ENCODE assay signal across 10 cellular contexts in genomic region chr20:36544134-36545018, GRCh38. TPM values are rescaled to one million over a fixed set of nuclear protein-coding genes. Genes with fewer than 3 reads are reported as not detected.
DNase-seq lines count a peak whose midpoint lies in the region; ATAC-seq and TF ChIP-seq lines count a peak whose summit lies in the region.
"Had no signal": no experiment of that assay in that cellular context is flagged by ENCODE, and none has a peak within 500 bp of the region (broad histone marks: within the 10 kb centered on the region; RNA-seq: fewer than 3 reads in every experiment).

No MANE protein-coding gene starts in this region.

- TF ChIP-seq CTCF in WI38 (IDR thresholded peaks at IDR 0.05; ENCODE audit: low read depth, low read length) (no peak), cardiac muscle cell (IDR thresholded peaks at IDR 0.05; ENCODE audit: low read depth, low read length) (no peak)

- H3K27me3 ChIP-seq in H7 (ENCODE audit: control insufficient read depth, insufficient read depth, low read length) (no peaks in the 10 kb centered on the region), cardiac muscle cell (no peaks in the 10 kb centered on the region)

- peaks cover 18% of the 10 kb centered on the region for H3K36me3 ChIP-seq in H7 (replicated peaks; ENCODE audit: control insufficient read depth, insufficient read depth, low read length)
- H3K36me3 ChIP-seq in cardiac muscle cell: peaks cover 36% of the 10 kb centered on the region

- no peak overlapping the region for H3K4me3 ChIP-seq in H7 (ENCODE audit: insufficient read depth, low read depth, low read length)
- H3K4me3 ChIP-seq in WI38 (ENCODE audit: low read depth, low read length): peak overlapping the region; percentile 99
- H3K4me3 ChIP-seq in cardiac muscle cell: no peak overlapping the region

- H3K4me1 Mint-ChIP-seq in stimulated activated effector memory CD8-positive, alpha-beta T cell treated with anti-CD3 and anti-CD28 coated beads, Interleukin-12 subunit alpha, Interleukin-12 subunit beta, amount 100 ng/mL, for 72 hours: peaks cover 5% of the 10 kb centered on the region
- H3K4me1 Mint-ChIP-seq: activated CD4-positive, alpha-beta T cell treated with anti-CD3 and anti-CD28 coated beads, Interleukin-2, amount 10 ng/mL, durations not matched to agents 24 days and 14 days had no signal

- no peaks in the 10 kb centered on the region for H3K9me3 Mint-ChIP-seq in stimulated activated effector memory CD8-positive, alpha-beta T cell treated with anti-CD3 and anti-CD28 coated beads, Interleukin-12 subunit alpha, Interleukin-12 subunit beta, amount 100 ng/mL, for 72 hours
- H3K9me3 Mint-ChIP-seq: activated CD4-positive, alpha-beta T cell treated with anti-CD3 and anti-CD28 coated beads, Interleukin-2, amount 10 ng/mL, durations not matched to agents 24 days and 14 days had no signal

- H3K27ac Mint-ChIP-seq in stimulated activated effector memory CD8-positive, alpha-beta T cell treated with anti-CD3 and anti-CD28 coated beads, Interleukin-12 subunit alpha, Interleukin-12 subunit beta, amount 100 ng/mL, for 72 hours: peak overlapping the region; percentile 80
- H3K27ac Mint-ChIP-seq: activated CD4-positive, alpha-beta T cell treated with anti-CD3 and anti-CD28 coated beads, Interleukin-2, amount 10 ng/mL, durations not matched to agents 24 days and 14 days had no signal

- DNase-seq in H7 (peak; percentile 38), cardiac muscle cell (ENCODE audit: low read depth in 1 of 2, low spot score in 1 of 2) (peak; percentile 30 to 62), NCI-H1930 (lab: John Stamatoyannopoulos, UW) (no peak), DMS114 treated with DMSO at 0.1 percent for 48 hours (lab: John Stamatoyannopoulos, UW; ENCODE audit: unreplicated experiment) (no peak), left lobe of liver (ENCODE audit: low spot score) (no peak)
- DNase-seq in stimulated activated effector memory CD8-positive, alpha-beta T cell treated with anti-CD3 and anti-CD28 coated beads, Interleukin-12 subunit alpha, Interleukin-12 subunit beta, amount 100 ng/mL, for 72 hours (ENCODE audit: low spot score in 2 of 2): no peak
- DNase-seq in stimulated activated CD4-positive, alpha-beta T cell treated with anti-CD3 and anti-CD28 coated beads, Interleukin-4, amount 100 ng/mL, for 24 hours: no peak
- DNase-seq: activated CD4-positive, alpha-beta T cell treated with anti-CD3 and anti-CD28 coated beads, Interleukin-2, amount 10 ng/mL, durations not matched to agents 24 days and 14 days; NCI-H2107 had no signal

- H3K9me3 ChIP-seq in cardiac muscle cell (ENCODE audit: low read depth): no peaks in the 10 kb centered on the region

- ATAC-seq in stimulated activated effector memory CD8-positive, alpha-beta T cell treated with anti-CD3 and anti-CD28 coated beads, Interleukin-12 subunit alpha, Interleukin-12 subunit beta, amount 100 ng/mL, for 72 hours: no peak
- no peak for ATAC-seq in left lobe of liver

- H3K36me3 Mint-ChIP-seq in stimulated activated effector memory CD8-positive, alpha-beta T cell treated with anti-CD3 and anti-CD28 coated beads, Interleukin-12 subunit alpha, Interleukin-12 subunit beta, amount 100 ng/mL, for 72 hours: no peaks in the 10 kb centered on the region

- no peak overlapping the region for H3K4me3 Mint-ChIP-seq in stimulated activated effector memory CD8-positive, alpha-beta T cell treated with anti-CD3 and anti-CD28 coated beads, Interleukin-12 subunit alpha, Interleukin-12 subunit beta, amount 100 ng/mL, for 72 hours
- H3K4me3 Mint-ChIP-seq: activated CD4-positive, alpha-beta T cell treated with anti-CD3 and anti-CD28 coated beads, Interleukin-2, amount 10 ng/mL, durations not matched to agents 24 days and 14 days had no signal

- H3K4me1 ChIP-seq in cardiac muscle cell (ENCODE audit: low read depth): peaks cover 38% of the 10 kb centered on the region

- peak overlapping the region; percentile 100 for H3K27ac ChIP-seq in cardiac muscle cell

RNA-seq across cellular contexts. Expression of gene MYL9, which starts 3.1 kb away (rescaled TPM):
- total RNA-seq in H7 (2014; rRNA removed; shearing (Covaris generic)): 23.4 and 25.0 TPM in 2 replicates
- total RNA-seq in cardiac muscle cell (579 and 882 TPM in 2 replicates), left lobe of liver (22.8 TPM)
- polyA plus RNA-seq in cardiac muscle cell: 1,085 and 1,624 TPM in 2 replicates

RNA-seq across cellular contexts. Expression of gene TGIF2, which starts 29.0 kb away (rescaled TPM):
- 46.9 and 53.4 TPM in 2 replicates for total RNA-seq in H7 (2014; rRNA removed; shearing (Covaris generic))
- total RNA-seq in cardiac muscle cell (52.8 and 59.4 TPM in 2 replicates), left lobe of liver (4.6 TPM)
- 69.5 and 90.6 TPM in 2 replicates for polyA plus RNA-seq in cardiac muscle cell

Comparison
In these comparisons a context has a peak if more than half of its experiments do, and no peak if none do; other contexts are left out.
1. DNase-seq: peak in H7 (single experiment) and cardiac muscle cell (2 of 2); none in stimulated activated effector memory CD8-positive, alpha-beta T cell treated with anti-CD3 and anti-CD28 coated beads, Interleukin-12 subunit alpha, Interleukin-12 subunit beta, amount 100 ng/mL, for 72 hours (0 of 2), NCI-H1930 (0 of 2), DMS114 treated with DMSO at 0.1 percent for 48 hours (single experiment), stimulated activated CD4-positive, alpha-beta T cell treated with anti-CD3 and anti-CD28 coated beads, Interleukin-4, amount 100 ng/mL, for 24 hours (single experiment) and left lobe of liver (single experiment).
2. RNA of gene MYL9, which starts 3.1 kb away (total RNA-seq): 579 to 882 TPM in cardiac muscle cell; 23.4 to 25.0 TPM in H7 and 22.8 TPM in left lobe of liver (single experiment); every median in the first group is over 10 times any median in the second.